In genomic region chr2:101308432-101309210, GRCh38 we compare ENCODE assay signal across 8 cellular contexts. TPM values are rescaled to one million over a fixed set of nuclear protein-coding genes. Genes with fewer than 3 reads are reported as not detected.
A peak's percentile ranks its signal among the peaks of the same experiment; 100 is the strongest.
DNase-seq lines count a peak whose midpoint lies in the region; TF ChIP-seq lines count a peak whose summit lies in the region.

RNF149 (minus strand) TSS chr2:101308701; CDS start chr2:101308588, 113 bp downstream.

- DNase-seq in G401 (ENCODE audit: low spot score) (peak; percentile 85), HAP-1 (ENCODE audit: low spot score in 2 of 2) (peak; percentile 82 to 93), MM.1S (peak; percentile 89), SHP77 treated with DMSO at 0.1 percent for 48 hours (lab: John Stamatoyannopoulos, UW) (peak; percentile 42), fibroblast of villous mesenchyme (ENCODE audit: low read depth) (peak; percentile 95), neural progenitor cell (ENCODE audit: low spot score) (peak; percentile 93), stromal cell of bone marrow (ENCODE audit: low read depth) (peak; percentile 64)
- peak; percentile 97 for DNase-seq in activated effector memory CD4-positive, alpha-beta T cell treated with anti-CD3 and anti-CD28 coated beads, Interleukin-2, amount 50 U/mL, for 16 hours

- peaks cover 48% of the 10 kb centered on the region for H3K79me2 ChIP-seq in MM.1S (ENCODE audit: low read length)
- H3K79me2 ChIP-seq in neural progenitor cell (ENCODE audit: low read depth), result peaks cover 47% of the 10 kb centered on the region

- H3K9me3 ChIP-seq in HAP-1 (no peaks in the 10 kb centered on the region), MM.1S (replicated peaks; ENCODE audit: insufficient read depth, low read length) (no peaks in the 10 kb centered on the region), neural progenitor cell (ENCODE audit: low read depth) (no peaks in the 10 kb centered on the region)

- TF ChIP-seq CTCF in MM.1S (IDR thresholded peaks at IDR 0.05; ENCODE audit: low read length) (no peak), fibroblast of villous mesenchyme (IDR thresholded peaks at IDR 0.05; ENCODE audit: insufficient read depth, low read depth, low read length) (no peak), neural progenitor cell (IDR thresholded peaks at IDR 0.05) (no peak)

- H3K36me3 ChIP-seq in HAP-1 (replicated peaks), result peaks cover 6% of the 10 kb centered on the region; the same call in 1 of the 2 replicates
- H3K36me3 ChIP-seq in MM.1S (replicated peaks; ENCODE audit: insufficient read depth, low read length), result no peaks in the 10 kb centered on the region
- no peaks in the 10 kb centered on the region for H3K36me3 ChIP-seq in neural progenitor cell

- no peaks in the 10 kb centered on the region for H3K27me3 ChIP-seq in HAP-1 (ENCODE audit: low read depth)
- no peaks in the 10 kb centered on the region for H3K27me3 ChIP-seq in MM.1S (replicated peaks; ENCODE audit: insufficient read depth, low read length)
- peaks cover 12% of the 10 kb centered on the region for H3K27me3 ChIP-seq in neural progenitor cell

- H3K9ac ChIP-seq in MM.1S (ENCODE audit: low read length), result peak within 1 kb of the TSS; percentile 92
- H3K9ac ChIP-seq in neural progenitor cell, result no peak within 1 kb of the TSS

- peaks cover 16% of the 10 kb centered on the region for H3K36me3 Mint-ChIP-seq in neural progenitor cell

- peak within 1 kb of the TSS; percentile 92 for H3K4me3 Mint-ChIP-seq in neural progenitor cell

- H3K9me2 ChIP-seq in MM.1S (replicated peaks; ENCODE audit: insufficient read depth, low read length), result no peaks in the 10 kb centered on the region

- peak within 1 kb of the TSS; percentile 88 for H3K27ac ChIP-seq in MM.1S (ENCODE audit: low read length)
- H3K27ac ChIP-seq in neural progenitor cell, result no peak within 1 kb of the TSS

- in situ Hi-C loops in G401 (cut with HindIII; ENCODE audit: low sequenced_read_pairs), result no loop called here
- in situ Hi-C loops in HAP-1 (cut with MboI; ENCODE audit: low sequenced_read_pairs), result no loop called here

- H4K20me1 ChIP-seq in MM.1S (ENCODE audit: insufficient read depth, low read length), result no peaks in the 10 kb centered on the region
- peaks cover 37% of the 10 kb centered on the region for H4K20me1 ChIP-seq in neural progenitor cell (ENCODE audit: low read depth)

- H2AFZ ChIP-seq in MM.1S (ENCODE audit: low read length), result peak within 1 kb of the TSS; percentile 82
- peak within 1 kb of the TSS; percentile 92 for H2AFZ ChIP-seq in neural progenitor cell (replicated peaks)

- peaks cover 2% of the 10 kb centered on the region for H3K27me3 Mint-ChIP-seq in neural progenitor cell (ENCODE audit: insufficient read depth, low read depth)

- H3K9me3 Mint-ChIP-seq in neural progenitor cell, result peaks cover 2% of the 10 kb centered on the region

- peaks cover 13% of the 10 kb centered on the region for H3K4me1 ChIP-seq in HAP-1
- peaks cover 18% of the 10 kb centered on the region for H3K4me1 ChIP-seq in MM.1S (ENCODE audit: low read length)
- H3K4me1 ChIP-seq in neural progenitor cell, result peaks cover 11% of the 10 kb centered on the region

- peak within 1 kb of the TSS; percentile 73 for H3K4me2 ChIP-seq in MM.1S (ENCODE audit: low read depth, low read length)
- peak within 1 kb of the TSS; percentile 85 for H3K4me2 ChIP-seq in neural progenitor cell

- H3K4me3 ChIP-seq in HAP-1 (peak within 1 kb of the TSS; percentile 67), MM.1S (ENCODE audit: low read length) (peak within 1 kb of the TSS; percentile 89), fibroblast of villous mesenchyme (ENCODE audit: low read depth, low read length) (peak within 1 kb of the TSS; percentile 85), neural progenitor cell (peak within 1 kb of the TSS; percentile 62)

- peaks cover 31% of the 10 kb centered on the region for H3K4me1 Mint-ChIP-seq in neural progenitor cell

- H3K27ac Mint-ChIP-seq in neural progenitor cell, result peak within 1 kb of the TSS; percentile 66

- peaks cover 15% of the 10 kb centered on the region for H3F3A ChIP-seq in MM.1S (ENCODE audit: insufficient read depth, low read length)
- no peaks in the 10 kb centered on the region for H3F3A ChIP-seq in neural progenitor cell (ENCODE audit: low read depth)

RNA-seq across cellular contexts. Expression of gene RNF149, which starts in this region (rescaled TPM):
- total RNA-seq in G401 (2014; rRNA removed; shearing (Covaris generic)), result 21.7 and 26.7 TPM in 2 replicates
- total RNA-seq in fibroblast of villous mesenchyme, result 49.3 and 53.5 TPM in 2 replicates
- total RNA-seq in neural progenitor cell (ENCODE audit: low replicate concordance), result 28.1 and 35.0 TPM in 2 replicates

Comparison
In these comparisons a context has a peak if more than half of its experiments do, and no peak if none do; other contexts are left out.
1. DNase-seq: peak in every context shown above with its lines; median percentile 97 in activated effector memory CD4-positive, alpha-beta T cell treated with anti-CD3 and anti-CD28 coated beads, Interleukin-2, amount 50 U/mL, for 16 hours; 95 in fibroblast of villous mesenchyme; 93 in neural progenitor cell; 89 in MM.1S; 88 in HAP-1; 85 in G401; 64 in stromal cell of bone marrow; 42 in SHP77 treated with DMSO at 0.1 percent for 48 hours.